ENCODE assay signal across 14 cellular contexts in genomic region chr19:38047048-38047435, GRCh38.
A peak's percentile ranks its signal among the peaks of the same experiment; 100 is the strongest.
DNase-seq lines count a peak whose midpoint lies in the region; ATAC-seq and TF ChIP-seq lines count a peak whose summit lies in the region.
"Had no signal": no experiment of that assay in that cellular context is flagged by ENCODE, and none has a peak within 500 bp of the region (broad histone marks: within the 10 kb centered on the region; RNA-seq: fewer than 3 reads in every experiment).

No MANE protein-coding gene starts in this region.

- H3K27ac Mint-ChIP-seq in activated CD4-positive, alpha-beta memory T cell treated with anti-CD3 and anti-CD28 coated beads for 36 hours = peak overlapping the region; percentile 96
- peak overlapping the region; percentile 40 to 97 for H3K27ac Mint-ChIP-seq in stimulated activated naive CD8-positive, alpha-beta T cell treated with anti-CD3 and anti-CD28 coated beads, Interleukin-15, amount 100 ng/mL, for 72 hours
- H3K27ac Mint-ChIP-seq in effector memory CD8-positive, alpha-beta T cell = peak overlapping the region in 1 of 2 donors; percentile 66
- peak overlapping the region in 2 of 7 donors; percentile 71 to 99 for H3K27ac Mint-ChIP-seq in CD14-positive monocyte

- peak; percentile 35 for DNase-seq in activated naive CD4-positive, alpha-beta T cell treated with Interleukin-2 at 50 U/mL for 16 hours
- DNase-seq in activated naive CD4-positive, alpha-beta T cell (lab: John Stamatoyannopoulos, UW) = no peak
- peak; percentile 67 for DNase-seq in activated CD4-positive, alpha-beta memory T cell treated with anti-CD3 and anti-CD28 coated beads for 36 hours
- DNase-seq in left kidney (ENCODE audit: low read depth, low spot score) = peak; percentile 77
- DNase-seq in stimulated activated naive CD8-positive, alpha-beta T cell treated with anti-CD3 and anti-CD28 coated beads, Interleukin-15, amount 100 ng/mL, for 72 hours = peak in 1 of 2 donors; percentile 18
- no peak for DNase-seq in effector memory CD8-positive, alpha-beta T cell
- DNase-seq in CD14-positive monocyte (ENCODE audit: low spot score) = no peak
- DNase-seq in glomerular visceral epithelial cell (ENCODE audit: extremely low spot score) = no peak
- DNase-seq: mesenchymal stem cell; NCI-H1694; NK-92 treated with Interleukin-12 subunit alpha and Interleukin-12 subunit beta, amount 100 ng/mL, for 24 hours; tibial artery had no signal

- TF ChIP-seq CTCF in CD14-positive monocyte (IDR thresholded peaks at IDR 0.05) = no peak

- no peaks in the 10 kb centered on the region for H3K36me3 Mint-ChIP-seq in activated CD4-positive, alpha-beta memory T cell treated with anti-CD3 and anti-CD28 coated beads for 36 hours
- H3K36me3 Mint-ChIP-seq in effector memory CD8-positive, alpha-beta T cell (ENCODE audit: insufficient read depth) = peaks cover 7% of the 10 kb centered on the region
- peaks cover 3 to 11% of the 10 kb centered on the region in 2 donors for H3K36me3 Mint-ChIP-seq in CD14-positive monocyte

- H3K9me3 Mint-ChIP-seq in activated CD4-positive, alpha-beta memory T cell treated with anti-CD3 and anti-CD28 coated beads for 36 hours = peaks cover 1% of the 10 kb centered on the region
- H3K9me3 Mint-ChIP-seq in stimulated activated naive CD8-positive, alpha-beta T cell treated with anti-CD3 and anti-CD28 coated beads, Interleukin-15, amount 100 ng/mL, for 72 hours = no peaks in the 10 kb centered on the region
- no peaks in the 10 kb centered on the region for H3K9me3 Mint-ChIP-seq in effector memory CD8-positive, alpha-beta T cell
- peaks cover 0 to 1% (median 0%) of the 10 kb centered on the region in 7 donors for H3K9me3 Mint-ChIP-seq in CD14-positive monocyte
- H3K9me3 Mint-ChIP-seq: central memory CD8-positive, alpha-beta T cell had no signal

- intact Hi-C loops in activated CD4-positive, alpha-beta memory T cell treated with anti-CD3 and anti-CD28 coated beads for 36 hours (cut with micrococcal nuclease) = loop anchor here (5.0 kb wide), 1 partner anchor 270 kb away; the partner anchor contains the start of gene ZNF573
- intact Hi-C loops in CD14-positive monocyte (cut with micrococcal nuclease) = loop anchor here in 1 of 2 donors (5.0 to 10.0 kb wide), 2 partner anchors 45 to 142 kb away; partner anchors contain the start of genes SIPA1L3 and WDR87

- peaks cover 46% of the 10 kb centered on the region for H3K4me1 Mint-ChIP-seq in activated CD4-positive, alpha-beta memory T cell treated with anti-CD3 and anti-CD28 coated beads for 36 hours (ENCODE audit: low read depth)
- H3K4me1 Mint-ChIP-seq in stimulated activated naive CD8-positive, alpha-beta T cell treated with anti-CD3 and anti-CD28 coated beads, Interleukin-15, amount 100 ng/mL, for 72 hours = peaks cover 49% of the 10 kb centered on the region
- peaks cover 25 to 30% of the 10 kb centered on the region in 2 donors for H3K4me1 Mint-ChIP-seq in effector memory CD8-positive, alpha-beta T cell (ENCODE audit: low read depth in 2 of 2)
- peaks cover 43% of the 10 kb centered on the region for H3K4me1 Mint-ChIP-seq in CD14-positive monocyte

- H3K27me3 Mint-ChIP-seq in activated CD4-positive, alpha-beta memory T cell treated with anti-CD3 and anti-CD28 coated beads for 36 hours = no peaks in the 10 kb centered on the region
- no peaks in the 10 kb centered on the region for H3K27me3 Mint-ChIP-seq in stimulated activated naive CD8-positive, alpha-beta T cell treated with anti-CD3 and anti-CD28 coated beads, Interleukin-15, amount 100 ng/mL, for 72 hours
- no peaks in the 10 kb centered on the region for H3K27me3 Mint-ChIP-seq in effector memory CD8-positive, alpha-beta T cell
- peaks cover 0 to 5% (median 0%) of the 10 kb centered on the region in 3 donors for H3K27me3 Mint-ChIP-seq in CD14-positive monocyte (ENCODE audit: low read depth in 3 of 3)
- H3K27me3 Mint-ChIP-seq: central memory CD8-positive, alpha-beta T cell had no signal

- no peak for ATAC-seq in stimulated activated naive CD8-positive, alpha-beta T cell treated with anti-CD3 and anti-CD28 coated beads, Interleukin-15, amount 100 ng/mL, for 72 hours
- no peak for ATAC-seq in effector memory CD8-positive, alpha-beta T cell (replicated peaks)
- ATAC-seq: esophagus mucosa had no signal

- POLR2A ChIA-PET in activated CD4-positive, alpha-beta memory T cell treated with anti-CD3 and anti-CD28 coated beads for 36 hours (lab: Charles Lee) = interaction anchor here (1.1 kb wide), 2 partner anchors 12 to 13 kb away, joined by 3 read pairs; no protein-coding TSS in a partner anchor

- H3K4me3 Mint-ChIP-seq in activated CD4-positive, alpha-beta memory T cell treated with anti-CD3 and anti-CD28 coated beads for 36 hours = no peak overlapping the region
- no peak overlapping the region for H3K4me3 Mint-ChIP-seq in stimulated activated naive CD8-positive, alpha-beta T cell treated with anti-CD3 and anti-CD28 coated beads, Interleukin-15, amount 100 ng/mL, for 72 hours
- no peak overlapping the region for H3K4me3 Mint-ChIP-seq in effector memory CD8-positive, alpha-beta T cell
- no peak overlapping the region for H3K4me3 Mint-ChIP-seq in CD14-positive monocyte
- H3K4me3 Mint-ChIP-seq: central memory CD8-positive, alpha-beta T cell had no signal

- CTCF ChIA-PET in activated CD4-positive, alpha-beta memory T cell treated with anti-CD3 and anti-CD28 coated beads for 36 hours (lab: Charles Lee) = interaction anchor here (2.2 kb wide), 1 partner anchor 144 kb away, joined by 8 read pairs; no protein-coding TSS in a partner anchor

Comparison
In these comparisons a context has a peak if more than half of its experiments do, and no peak if none do; other contexts are left out.
1. DNase-seq: peak in activated naive CD4-positive, alpha-beta T cell treated with Interleukin-2 at 50 U/mL for 16 hours (single experiment), activated CD4-positive, alpha-beta memory T cell treated with anti-CD3 and anti-CD28 coated beads for 36 hours (single experiment) and left kidney (single experiment); none in activated naive CD4-positive, alpha-beta T cell (0 of 4), effector memory CD8-positive, alpha-beta T cell (0 of 3), CD14-positive monocyte (single experiment) and glomerular visceral epithelial cell (single experiment).